Comparison of ENCODE assay signal across 18 cellular contexts in genomic region chr5:96142786-96143434, GRCh38.
DNase-seq lines count a peak whose midpoint lies in the region; ATAC-seq, FAIRE-seq and TF ChIP-seq lines count a peak whose summit lies in the region.
"Had no signal": no experiment of that assay in that cellular context is flagged by ENCODE, and none has a peak within 500 bp of the region (broad histone marks: within the 10 kb centered on the region; RNA-seq: fewer than 3 reads in every experiment).

No MANE protein-coding gene starts in this region.

- TF ChIP-seq EP300 in H1 (IDR thresholded peaks at IDR 0.05; ENCODE audit: borderline replicate concordance in 1 of 2, low read depth in 2 of 2, low read length in 2 of 2) = no peak

- peak; percentile 38 for ATAC-seq in IMR-90 (ENCODE audit: low read depth)
- peak; percentile 75 for ATAC-seq in mucosa of descending colon
- no peak for ATAC-seq in effector memory CD8-positive, alpha-beta T cell (replicated peaks)
- ATAC-seq: activated T-cell treated with anti-CD3 and anti-CD28 coated beads, Interleukin-2, amount 50 U/mL, for 4 hours had no signal

- peak overlapping the region; percentile 42; the same call in 1 of the 2 replicates for H3K56ac ChIP-seq in IMR-90 (ENCODE audit: extremely low read depth, insufficient read depth, low read length)
- H3K56ac ChIP-seq in H1 (replicated peaks; ENCODE audit: insufficient read length, low read depth, low read length) = no peak overlapping the region

- peak overlapping the region; percentile 68 for H4K5ac ChIP-seq in IMR-90 (ENCODE audit: low read depth, low read length)
- no peak overlapping the region for H4K5ac ChIP-seq in H1 (ENCODE audit: insufficient read length, low read depth, low read length)

- dilution Hi-C loops in IMR-90 (cut with HindIII; ENCODE audit: low sequenced_read_pairs, unreplicated experiment) = no loop called here

- H4K20me1 ChIP-seq in IMR-90 (ENCODE audit: insufficient read depth, low read length) (no peaks in the 10 kb centered on the region), H1 (replicated peaks in 1 of 2; ENCODE audit: control insufficient read depth in 1 of 2, insufficient read depth in 2 of 2, low read length in 2 of 2) (no peaks in the 10 kb centered on the region)

- H3K4ac ChIP-seq in IMR-90 (ENCODE audit: low read depth, low read length) (peak overlapping the region; percentile 70), H1 (replicated peaks; ENCODE audit: insufficient read length, low read depth, low read length) (no peak overlapping the region)

- POLR2A ChIA-PET in BJ (lab: Charles Lee) (interaction anchor here (0.6 to 1.5 kb wide), 3 partner anchors 84 to 285 kb away, joined by 4 to 5 read pairs (median 5); no protein-coding TSS in a partner anchor), IMR-90 (lab: Charles Lee; ENCODE audit: unreplicated experiment) (no interaction called here), H1 (lab: Charles Lee; ENCODE audit: partially characterized antibody) (no interaction called here)

- TF ChIP-seq RAD21 in IMR-90 (IDR thresholded peaks at IDR 0.05; ENCODE audit: low read length) (no peak), H1 (IDR thresholded peaks at IDR 0.05 in 1 of 2, conservative IDR thresholded peaks at IDR 0.05 in 1 of 2; ENCODE audit: low read depth in 2 of 2, low read length in 2 of 2) (no peak)

- H4K8ac ChIP-seq in IMR-90 (ENCODE audit: low read depth in 2 of 2, low read length in 2 of 2) (peak overlapping the region; percentile 50 to 72), H1 (ENCODE audit: extremely low read depth, insufficient read depth, low read length) (no peak overlapping the region)

- peak overlapping the region; percentile 31; the same call in 1 of the 2 replicates for H3K4me2 ChIP-seq in IMR-90 (ENCODE audit: low read depth, low read length)
- no peak overlapping the region for H3K4me2 ChIP-seq in H1 (ENCODE audit: insufficient read depth in 1 of 2, low read depth in 2 of 2, low read length in 2 of 2)

- peak overlapping the region; percentile 86; the same call in 1 of the 2 replicates for H3K27ac ChIP-seq in IMR-90 (ENCODE audit: insufficient read depth, low read length)
- H3K27ac ChIP-seq in H1 (ENCODE audit: low read depth, low read length) = no peak overlapping the region
- no peak overlapping the region for H3K27ac ChIP-seq in brain microvascular endothelial cell

- peak; percentile 78 for DNase-seq in BJ (ENCODE audit: low read depth)
- DNase-seq in IMR-90 = peak; percentile 69
- DNase-seq in H1 (ENCODE audit: low read depth in 1 of 2, low spot score in 2 of 2) = no peak
- DNase-seq in mucosa of descending colon = peak in 1 of 3 donors; percentile 9
- no peak for DNase-seq in brain microvascular endothelial cell
- no peak for DNase-seq in activated gamma-delta T cell (lab: John Stamatoyannopoulos, UW)
- no peak for DNase-seq in effector memory CD8-positive, alpha-beta T cell
- no peak for DNase-seq in nephron progenitor cell
- DNase-seq: activated CD4-positive, alpha-beta T cell treated with anti-CD3 and anti-CD28 coated beads for 48 hours; activated T-cell treated with anti-CD3 and anti-CD28 coated beads, Interleukin-2, amount 50 U/mL, for 4 hours; amygdala; CD4-positive, alpha-beta memory T cell; dermis blood vessel endothelial cell; kidney glomerular epithelial cell; NCI-H2107; stimulated activated CD4-positive, alpha-beta T cell treated with anti-CD3 and anti-CD28 coated beads, Interleukin-2, amount 100 ng/mL, for 48 hours; T-helper 2 cell had no signal

- CTCF ChIA-PET in BJ (lab: Yijun Ruan, JAX) = interaction anchor here (0.7 to 2.8 kb wide), 5 partner anchors 44 to 284 kb away, joined by 3 to 9 read pairs (median 5); no protein-coding TSS in a partner anchor
- CTCF ChIA-PET in IMR-90 (lab: Yijun Ruan, JAX) = interaction anchor here (0.6 to 0.8 kb wide), 2 partner anchors 169 to 243 kb away, joined by 3 read pairs; no protein-coding TSS in a partner anchor
- CTCF ChIA-PET in H1 (lab: Charles Lee; ENCODE audit: partially characterized antibody) = interaction anchor here (0.7 to 1.2 kb wide), 2 partner anchors 31 to 194 kb away, joined by 3 read pairs; no protein-coding TSS in a partner anchor

- intact Hi-C loops in IMR-90 (cut with micrococcal nuclease) = loop anchor here (2.0 to 10.0 kb wide), 3 partner anchors 76 to 288 kb away; partner anchors contain the start of gene ELL2
- intact Hi-C loops in mucosa of descending colon (cut with DNase I, micrococcal nuclease) = no loop called here

- H3K79me1 ChIP-seq in IMR-90 (ENCODE audit: low read depth in 1 of 2, low read length in 2 of 2) (no peaks in the 10 kb centered on the region; a peak in 1 of 4 replicates), H1 (ENCODE audit: low read depth, low read length) (no peaks in the 10 kb centered on the region)

- H3K14ac ChIP-seq in IMR-90 (replicated peaks; ENCODE audit: low read depth, low read length) = peak overlapping the region; percentile 42
- no peak overlapping the region for H3K14ac ChIP-seq in H1 (ENCODE audit: insufficient read length)

- no peak overlapping the region for H2AFZ ChIP-seq in IMR-90 (replicated peaks; ENCODE audit: low read length, poor library complexity)
- peak overlapping the region; percentile 20; the same call in 1 of the 2 replicates for H2AFZ ChIP-seq in H1 (ENCODE audit: low read length)

- H3K4me3 ChIP-seq in BJ (ENCODE audit: low read depth, low read length) = no peak overlapping the region
- no peak overlapping the region for H3K4me3 ChIP-seq in IMR-90 (ENCODE audit: insufficient read depth, low read depth, low read length)
- H3K4me3 ChIP-seq in H1 (ENCODE audit: extremely low read depth in 1 of 4, insufficient read depth in 2 of 4, low read depth in 3 of 4, low read length in 4 of 4) = no peak overlapping the region
- no peak overlapping the region for H3K4me3 ChIP-seq in mucosa of descending colon
- H3K4me3 ChIP-seq in brain microvascular endothelial cell (ENCODE audit: low read depth, low read length) = no peak overlapping the region
- H3K4me3 ChIP-seq: HAP-1 had no signal

- H3K9ac ChIP-seq in IMR-90 (ENCODE audit: low read depth, low read length) (no peak overlapping the region), H1 (replicated peaks in 1 of 4; ENCODE audit: extremely low read depth in 1 of 4, low read depth in 3 of 4, low read length in 3 of 4) (no peak overlapping the region)

- no TSS peak for BruUV-seq in IMR-90 (replicated peaks; lab: Mats Ljungman, UMichigan)

- no peaks in the 10 kb centered on the region for H3K4me1 Mint-ChIP-seq in effector memory CD8-positive, alpha-beta T cell (ENCODE audit: low read depth in 2 of 2)
- no peaks in the 10 kb centered on the region for H3K4me1 Mint-ChIP-seq in nephron progenitor cell
- H3K4me1 Mint-ChIP-seq: CD4-positive, alpha-beta memory T cell had no signal

- H3K27me3 ChIP-seq in BJ (ENCODE audit: control insufficient read depth, insufficient read depth, low read length) = no peaks in the 10 kb centered on the region
- no peaks in the 10 kb centered on the region for H3K27me3 ChIP-seq in IMR-90 (ENCODE audit: control insufficient read depth, insufficient read depth, low read length)
- no peaks in the 10 kb centered on the region for H3K27me3 ChIP-seq in H1 (replicated peaks in 1 of 4; ENCODE audit: control insufficient read depth in 3 of 4, extremely low read depth in 1 of 4, insufficient read depth in 3 of 4, low read length in 3 of 4)
- no peaks in the 10 kb centered on the region for H3K27me3 ChIP-seq in brain microvascular endothelial cell (replicated peaks)

- H2BK15ac ChIP-seq in IMR-90 (ENCODE audit: low read depth, low read length) = peak overlapping the region; percentile 72; the same call in 2 of the 3 replicates
- H2BK15ac ChIP-seq in H1 (ENCODE audit: low read length) = no peak overlapping the region

- 0 out of 2 replicates have a peak overlapping the region, but pooled peaks have one; percentile 44 for H2AK5ac ChIP-seq in IMR-90 (ENCODE audit: low read depth, low read length)
- no peak overlapping the region for H2AK5ac ChIP-seq in H1 (ENCODE audit: low read depth, low read length)

- peak overlapping the region; percentile 91 for H3K18ac ChIP-seq in IMR-90 (ENCODE audit: low read depth, low read length)
- H3K18ac ChIP-seq in H1 (ENCODE audit: extremely low read depth, low read length) = no peak overlapping the region

- in situ Hi-C loops in IMR-90 (cut with MboI; ENCODE audit: low sequenced_read_pairs) (no loop called here), brain microvascular endothelial cell (cut with HindIII; ENCODE audit: low pct_ligation_motif_present, low sequenced_read_pairs) (no loop called here)

- H2BK12ac ChIP-seq in H1 (ENCODE audit: low read depth, low read length) = no peak overlapping the region

- TF ChIP-seq POLR2A in IMR-90 (IDR thresholded peaks at IDR 0.05; ENCODE audit: low read depth, low read length) = no peak
- no peak for TF ChIP-seq POLR2A in H1 (IDR thresholded peaks at IDR 0.05; ENCODE audit: control extremely low read depth in 1 of 2, low read depth in 2 of 2, low read length in 2 of 2)

- WGBS in IMR-90 (ENCODE audit: extremely low coverage in 2 of 2, insufficient read length in 1 of 2), 2 experiments = no CpG with 5 or more reads among the region's 3 CpGs
- 88% methylated on average over 3 of the region's 3 CpGs; no CpG with 5 or more reads in 1 of the 2 experiments for whole genome bisulfite sequencing in H1 (ENCODE audit: extremely low coverage in 1 of 2, insufficient coverage in 1 of 2, insufficient read length in 1 of 2, insufficient replicate concordance in 2 of 2, low coverage in 1 of 2, low lambda C conversion rate in 2 of 2, missing lambda C conversion rate in 1 of 2), 2 experiments

- H4K91ac ChIP-seq in IMR-90 (ENCODE audit: insufficient read depth, low read depth, low read length) (peak overlapping the region; percentile 58), H1 (replicated peaks; ENCODE audit: insufficient read length, low read length) (no peak overlapping the region)

- H3K27ac Mint-ChIP-seq in effector memory CD8-positive, alpha-beta T cell = no peak overlapping the region
- H3K27ac Mint-ChIP-seq in nephron progenitor cell = no peak overlapping the region
- H3K27ac Mint-ChIP-seq: CD4-positive, alpha-beta memory T cell had no signal

- H2BK120ac ChIP-seq in IMR-90 (ENCODE audit: low read depth, low read length) = peak overlapping the region; percentile 87
- H2BK120ac ChIP-seq in H1 (replicated peaks; ENCODE audit: low read depth, low read length) = no peak overlapping the region

- no peaks in the 10 kb centered on the region for H3K36me3 Mint-ChIP-seq in effector memory CD8-positive, alpha-beta T cell (ENCODE audit: insufficient read depth)
- H3K36me3 Mint-ChIP-seq in nephron progenitor cell (ENCODE audit: low read depth) = no peaks in the 10 kb centered on the region
- H3K36me3 Mint-ChIP-seq: CD4-positive, alpha-beta memory T cell had no signal

- no peaks in the 10 kb centered on the region for H3K9me3 Mint-ChIP-seq in effector memory CD8-positive, alpha-beta T cell
- no peaks in the 10 kb centered on the region for H3K9me3 Mint-ChIP-seq in nephron progenitor cell
- H3K9me3 Mint-ChIP-seq: activated T-cell treated with anti-CD3 and anti-CD28 coated beads, Interleukin-2, amount 50 U/mL, for 4 hours; CD4-positive, alpha-beta memory T cell had no signal

- peaks cover 7% of the 10 kb centered on the region for H3K9me1 ChIP-seq in IMR-90 (ENCODE audit: insufficient read depth, low read length)

- H2BK20ac ChIP-seq in IMR-90 (ENCODE audit: low read depth, low read length) = peak overlapping the region; percentile 80
- peak overlapping the region; percentile 49; the same call in 1 of the 2 replicates for H2BK20ac ChIP-seq in H1 (ENCODE audit: low read length)

- no peak overlapping the region for H2AK9ac ChIP-seq in IMR-90 (replicated peaks; ENCODE audit: low read depth, low read length, poor library complexity)

- H3K4me3 Mint-ChIP-seq in effector memory CD8-positive, alpha-beta T cell = no peak overlapping the region
- no peak overlapping the region for H3K4me3 Mint-ChIP-seq in nephron progenitor cell
- H3K4me3 Mint-ChIP-seq: activated T-cell treated with anti-CD3 and anti-CD28 coated beads, Interleukin-2, amount 50 U/mL, for 4 hours; CD4-positive, alpha-beta memory T cell had no signal

- H3K79me2 ChIP-seq in H1 (ENCODE audit: control insufficient read depth in 1 of 2, insufficient read depth in 2 of 2, low read length in 2 of 2) = no peaks in the 10 kb centered on the region

- H3K36me3 ChIP-seq in BJ (ENCODE audit: control insufficient read depth, insufficient read depth, low read length) (no peaks in the 10 kb centered on the region), IMR-90 (ENCODE audit: control insufficient read depth, insufficient read depth, low read length) (no peaks in the 10 kb centered on the region), H1 (ENCODE audit: control insufficient read depth in 2 of 4, insufficient read depth in 4 of 4, low read length in 3 of 4) (no peaks in the 10 kb centered on the region), mucosa of descending colon (ENCODE audit: low read depth) (no peaks in the 10 kb centered on the region), brain microvascular endothelial cell (replicated peaks) (no peaks in the 10 kb centered on the region)
- H3K36me3 ChIP-seq: HAP-1 had no signal

- peak overlapping the region; percentile 86 for H2BK5ac ChIP-seq in IMR-90 (ENCODE audit: low read depth, low read length, poor library complexity, severe bottlenecking)
- no peak overlapping the region for H2BK5ac ChIP-seq in H1 (ENCODE audit: low read depth, low read length)

- FAIRE-seq in H1 (lab: Jason Lieb, UNC) = no peak

- no peaks in the 10 kb centered on the region for H3K9me3 ChIP-seq in IMR-90 (ENCODE audit: control insufficient read depth, insufficient read depth, low read length)
- no peaks in the 10 kb centered on the region for H3K9me3 ChIP-seq in H1 (ENCODE audit: insufficient read depth in 2 of 2, low read depth in 1 of 2, low read length in 1 of 2)
- H3K9me3 ChIP-seq in mucosa of descending colon = no peaks in the 10 kb centered on the region
- H3K9me3 ChIP-seq: HAP-1 had no signal

- TF ChIP-seq CTCF in BJ (IDR thresholded peaks at IDR 0.05; ENCODE audit: insufficient read depth, low read depth, low read length) = no peak
- no peak for TF ChIP-seq CTCF in IMR-90 (conservative IDR thresholded peaks at IDR 0.05; ENCODE audit: low read depth, low read length)
- TF ChIP-seq CTCF in H1 (IDR thresholded peaks at IDR 0.05; ENCODE audit: control extremely low read depth in 1 of 3, insufficient read depth in 1 of 3, low read depth in 1 of 3, low read length in 3 of 3) = no peak
- no peak for TF ChIP-seq CTCF in mucosa of descending colon (IDR thresholded peaks at IDR 0.05)
- no peak for TF ChIP-seq CTCF in brain microvascular endothelial cell (IDR thresholded peaks at IDR 0.05; ENCODE audit: low read depth, low read length, missing control alignments)
- no peak for TF ChIP-seq CTCF in nephron progenitor cell (IDR thresholded peaks at IDR 0.05)

- H3K23me2 ChIP-seq in H1 (ENCODE audit: low read depth, low read length) = no peaks in the 10 kb centered on the region

- peaks cover 12% of the 10 kb centered on the region for H3K4me1 ChIP-seq in IMR-90 (ENCODE audit: control insufficient read depth, insufficient read depth, low read length)
- H3K4me1 ChIP-seq in H1 (replicated peaks in 1 of 4; ENCODE audit: control insufficient read depth in 3 of 4, insufficient read depth in 4 of 4, low read length in 3 of 4) = peaks cover 0 to 24% (median 11%) of the 10 kb centered on the region in 4 experiments; a peak in 3 of 7 replicates
- H3K4me1 ChIP-seq in mucosa of descending colon (ENCODE audit: low read depth) = peaks cover 18% of the 10 kb centered on the region

- peak overlapping the region; percentile 61 for H3K23ac ChIP-seq in IMR-90 (ENCODE audit: low read depth, low read length)
- no peak overlapping the region for H3K23ac ChIP-seq in H1 (ENCODE audit: insufficient read length)

- peaks cover 5 to 12% of the 10 kb centered on the region in 2 donors for H3K27me3 Mint-ChIP-seq in effector memory CD8-positive, alpha-beta T cell
- H3K27me3 Mint-ChIP-seq in nephron progenitor cell (ENCODE audit: low read depth, poor library complexity) = peaks cover 2% of the 10 kb centered on the region

Comparison
In these comparisons a context has a peak if more than half of its experiments do, and no peak if none do; other contexts are left out.
1. DNase-seq: peak in BJ (single experiment) and IMR-90 (single experiment); none in H1 (0 of 2), brain microvascular endothelial cell (single experiment), activated gamma-delta T cell (single experiment), effector memory CD8-positive, alpha-beta T cell (0 of 3) and nephron progenitor cell (single experiment).